In genomic region chr22:36123673-36124630, GRCh38 we compare ENCODE assay signal across 8 cellular contexts. TPM values are rescaled to one million over a fixed set of nuclear protein-coding genes. Genes with fewer than 3 reads are reported as not detected.
DNase-seq lines count a peak whose midpoint lies in the region; ATAC-seq, FAIRE-seq and TF ChIP-seq lines count a peak whose summit lies in the region.

No MANE protein-coding gene starts in this region.

- no peaks in the 10 kb centered on the region for H3K79me2 ChIP-seq in K562 (ENCODE audit: control insufficient read depth, insufficient read depth, low read length)

- peak overlapping the region; percentile 62 for H3K4me2 ChIP-seq in K562 (ENCODE audit: insufficient read depth, low read length)

- no peak for TF ChIP-seq EP300 in K562 (IDR thresholded peaks at IDR 0.05; ENCODE audit: low read length)
- TF ChIP-seq EP300 in sigmoid colon (IDR thresholded peaks at IDR 0.05): peak in 2 of 4 donors; percentile 37 to 41

- H3K9ac ChIP-seq in K562 (ENCODE audit: insufficient read depth in 1 of 2, low read depth in 2 of 2, low read length in 2 of 2): peak overlapping the region; percentile 38 to 73; a peak in 3 of 4 replicates

- FAIRE-seq in TTC549 (lab: Jason Lieb, UNC): peak; percentile 64
- peak; percentile 94 for FAIRE-seq in K562 (lab: Jason Lieb, UNC)

- H4K20me1 ChIP-seq in K562 (replicated peaks; ENCODE audit: control insufficient read depth, insufficient read depth, low read length): no peaks in the 10 kb centered on the region

- DNase-seq in GM10266 (ENCODE audit: extremely low spot score) (peak; percentile 86), NCI-H2107 treated with DMSO at 0.1 percent for 48 hours (lab: John Stamatoyannopoulos, UW; ENCODE audit: unreplicated experiment) (peak; percentile 90), K562 (ENCODE audit: extremely low read depth in 1 of 4, low spot score in 3 of 4) (peak; percentile 80 to 93 (median 88)), iPS DF 19.7 (ENCODE audit: low read depth, low spot score) (peak; percentile 74), sigmoid colon (peak; percentile 98)

- TF ChIP-seq POLR2A in K562 (conservative IDR thresholded peaks at IDR 0.05) (no peak), sigmoid colon (IDR thresholded peaks at IDR 0.05) (no peak)

- no TSS peak for BruUV-seq in K562 (replicated peaks; lab: Mats Ljungman, UMichigan)

- H3K4me3 ChIP-seq in K562 (no peak overlapping the region), sigmoid colon (peak overlapping the region in 3 of 4 donors; percentile 22 to 39 (median 30))

- peak overlapping the region; percentile 99 for H2AFZ ChIP-seq in K562 (ENCODE audit: low read depth, low read length)

- H3K9me3 ChIP-seq in K562 (replicated peaks; ENCODE audit: control insufficient read depth, insufficient read depth, low read depth, low read length): no peaks in the 10 kb centered on the region
- no peaks in the 10 kb centered on the region for H3K9me3 ChIP-seq in sigmoid colon

- H3K27me3 ChIP-seq in K562 (ENCODE audit: control insufficient read depth in 2 of 2, insufficient read depth in 2 of 2, low read length in 2 of 2) (peaks cover 0 to 14% of the 10 kb centered on the region in 2 experiments; a peak in 2 of 5 replicates), sigmoid colon (no peaks in the 10 kb centered on the region)

- CTCF ChIA-PET in K562 (lab: Yijun Ruan, JAX; ENCODE audit: low intra/inter-chr PET ratio): interaction anchor here (1.5 to 2.4 kb wide), 3 partner anchors 58 to 497 kb away, joined by 4 to 19 read pairs (median 12); no protein-coding TSS in a partner anchor

- peak; percentile 78 for ATAC-seq in HG02970 (IDR thresholded peaks at IDR 0.05; ENCODE audit: low FRiP score, unreplicated experiment)
- peak; percentile 98 for ATAC-seq in K562
- ATAC-seq in GM19452 (IDR thresholded peaks at IDR 0.05; ENCODE audit: unreplicated experiment): no peak

- H3K27ac ChIP-seq in K562 (ENCODE audit: extremely low read depth, low read depth, low read length): peak overlapping the region; percentile 73
- H3K27ac ChIP-seq in sigmoid colon: peak overlapping the region; percentile 80 to 87 (median 84)

- intact Hi-C loops in K562 (cut with micrococcal nuclease) (loop anchor here (1.0 to 5.0 kb wide), 4 partner anchors 57 to 772 kb away; no protein-coding TSS in a partner anchor), sigmoid colon (cut with DNase I) (loop anchor here (1.0 to 5.0 kb wide), 7 partner anchors 59 to 772 kb away; partner anchors contain the start of gene RBFOX2)

- WGBS in K562 (ENCODE audit: insufficient coverage, low coverage, missing lambda C conversion rate): 29% methylated on average over 28 of the region's 50 CpGs
- 23 to 34% methylated on average over 50 of the region's 50 CpGs for WGBS in sigmoid colon, 2 donors

- TF ChIP-seq RAD21 in K562 (CRISPR knock-in tag; conservative IDR thresholded peaks at IDR 0.05 in 1 of 2, IDR thresholded peaks at IDR 0.05 in 1 of 2): peak; percentile 97 to 98

- peak; percentile 96 for TF ChIP-seq CTCF in GM10266 (IDR thresholded peaks at IDR 0.05; ENCODE audit: control insufficient read depth, insufficient read depth, low read depth, missing control alignments)
- TF ChIP-seq CTCF in K562 (IDR thresholded peaks at IDR 0.05 in 2 of 3, conservative IDR thresholded peaks at IDR 0.05 in 1 of 3; ENCODE audit: insufficient read depth in 2 of 3, low read depth in 1 of 3, low read length in 3 of 3): peak; percentile 93 to 96 (median 94)
- TF ChIP-seq CTCF in sigmoid colon (IDR thresholded peaks at IDR 0.05): peak; percentile 96 to 100 (median 98)

- peaks cover 2 to 9% of the 10 kb centered on the region in 2 experiments; a peak in 4 of 5 replicates for H3K4me1 ChIP-seq in K562 (replicated peaks in 1 of 2; ENCODE audit: control insufficient read depth in 2 of 2, insufficient read depth in 2 of 2, low read length in 2 of 2)
- H3K4me1 ChIP-seq in sigmoid colon: peaks cover 0 to 12% (median 7%) of the 10 kb centered on the region in 4 donors

- H3K9me1 ChIP-seq in K562 (ENCODE audit: control insufficient read depth, insufficient read depth, low read length): no peaks in the 10 kb centered on the region

- POLR2A ChIA-PET in K562 (lab: Yijun Ruan, JAX): interaction anchor here (0.7 kb wide), 1 partner anchor 543 kb away, joined by 4 read pairs; no protein-coding TSS in a partner anchor

- H3K36me3 ChIP-seq in K562 (ENCODE audit: control insufficient read depth, insufficient read depth, low read length) (no peaks in the 10 kb centered on the region), sigmoid colon (no peaks in the 10 kb centered on the region)

- in situ Hi-C loops in K562 (cut with MboI): loop anchor here (5.0 to 10.0 kb wide), 3 partner anchors 197 to 769 kb away; partner anchors contain the start of gene MB

TF ChIP-seq in K562, 482 proteins besides CTCF, POLR2A, EP300 and RAD21 (continues in another document):
- no peak for TF ChIP-seq E2F1 (CRISPR knock-in tag; IDR thresholded peaks at IDR 0.05)
- no peak for TF ChIP-seq NFIC (IDR thresholded peaks at IDR 0.05)
- no peak for TF ChIP-seq ZNF518B (CRISPR knock-in tag; IDR thresholded peaks at IDR 0.05)
- no peak for TF ChIP-seq CGGBP1 (CRISPR knock-in tag; IDR thresholded peaks at IDR 0.05)
- no peak for TF ChIP-seq TCFL5 (CRISPR knock-in tag; conservative IDR thresholded peaks at IDR 0.05)
- TF ChIP-seq SMC3 (conservative IDR thresholded peaks at IDR 0.05; ENCODE audit: insufficient read depth, low read depth, low read length): peak; percentile 99
- peak; percentile 63 for TF ChIP-seq GABPB1 (CRISPR knock-in tag; IDR thresholded peaks at IDR 0.05)
- TF ChIP-seq ZNF764 (CRISPR knock-in tag; IDR thresholded peaks at IDR 0.05; ENCODE audit: low read depth): no peak
- TF ChIP-seq CXXC5 (CRISPR knock-in tag; IDR thresholded peaks at IDR 0.05): peak; percentile 55; the same call in 1 of the 2 replicates
- TF ChIP-seq ZC3H8 (IDR thresholded peaks at IDR 0.05): no peak

RNA-seq across cellular contexts. Expression of gene APOL3, which starts 36.6 kb away (rescaled TPM):
- 1.7 TPM in 2 replicates for total RNA-seq in K562 (2011; cell fraction: chromatin; rRNA removed; ENCODE audit: low replicate concordance)
- 0.50 and 0.53 TPM in 2 replicates for total RNA-seq in K562 (2011; cell fraction: nucleolus; rRNA removed)
- total RNA-seq in K562 (2011; cell fraction: nucleoplasm; rRNA removed): not detected in 2 replicates
- 0.69 TPM in 1 of 2 replicates, not detected in the other for total RNA-seq in K562 (2014; rRNA removed)
- 0.33 and 0.73 TPM in 2 replicates for total RNA-seq in K562 (2014; rRNA removed; fragmentation: Illumina TruSeq; extraction: Trizol)
- 0.25 and 0.38 TPM in 2 replicates for total RNA-seq in K562 (2015; rRNA removed; fragmentation: Illumina TruSeq; extraction: Trizol)
- 0.67 and 1.1 TPM in 2 replicates for total RNA-seq in K562 (2021)
- polyA plus RNA-seq in K562 (2011; rRNA removed): 0.32 and 0.54 TPM in 2 replicates
- 0.04 and 0.09 TPM in 2 replicates for polyA plus RNA-seq in K562 (2011; cell fraction: cytosol; rRNA removed)
- 0.11 and 0.75 TPM in 2 replicates for polyA plus RNA-seq in K562 (2011; cell fraction: nucleus; rRNA removed)
- polyA plus RNA-seq in K562 (2012): 0.66 and 2.7 TPM in 2 replicates
- 0.87 and 1.1 TPM in 2 replicates for polyA plus RNA-seq in K562 (2014; fragmentation: Illumina TruSeq; extraction: Trizol)
- under 1 TPM; 0.25 to 0.80 TPM for polyA plus RNA-seq in K562 (2014; fragmentation: Nextera tagmentation; extraction: Ambion mirVana)
- polyA plus RNA-seq in K562 (2014; rRNA removed): 0.18 and 0.93 TPM in 2 replicates
- 0.21 and 0.35 TPM in 2 replicates for polyA minus RNA-seq in K562 (2011; rRNA and poly(A)+ RNA removed)
- polyA minus RNA-seq in K562 (2011; cell fraction: cytosol; rRNA and poly(A)+ RNA removed): not detected in 2 replicates
- 0.54 TPM in 1 of 2 replicates, not detected in the other for polyA minus RNA-seq in K562 (2011; cell fraction: nucleus; rRNA and poly(A)+ RNA removed)
- total RNA-seq in sigmoid colon: 10 to 100 TPM; 20.2 to 48.9 (median 31.2) TPM
- 10 to 100 TPM in 2 of 3 donors, 1 to 10 TPM in 1; 7.4 to 36.9 (median 22.2) TPM for polyA plus RNA-seq in sigmoid colon

Comparison
In these comparisons a context has a peak if more than half of its experiments do, and no peak if none do; other contexts are left out.
1. RNA of gene APOL3, which starts 36.6 kb away (total RNA-seq): 20.2 to 48.9 TPM in sigmoid colon; 0.25 to 1.7 TPM in K562; every median in the first group is over 4 times any median in the second.
2. Peak in every context shown above with its lines, with median percentiles within 50 percentile points of each other: DNase-seq and CTCF ChIP-seq.